1 cellular context compared by ENCODE assay signal in genomic region chr2:165953655-165954606, GRCh38.
TF ChIP-seq lines count a peak whose summit lies in the region.

Gene TTC21B (minus strand): TSS chr2:165953776. CDS start chr2:165953705, 71 bp downstream.

TF ChIP-seq in HepG2, 621 proteins besides CTCF, POLR2A, EP300 and RAD21 (continued from another document and continues in another):
- TF ChIP-seq, protein P1, sequence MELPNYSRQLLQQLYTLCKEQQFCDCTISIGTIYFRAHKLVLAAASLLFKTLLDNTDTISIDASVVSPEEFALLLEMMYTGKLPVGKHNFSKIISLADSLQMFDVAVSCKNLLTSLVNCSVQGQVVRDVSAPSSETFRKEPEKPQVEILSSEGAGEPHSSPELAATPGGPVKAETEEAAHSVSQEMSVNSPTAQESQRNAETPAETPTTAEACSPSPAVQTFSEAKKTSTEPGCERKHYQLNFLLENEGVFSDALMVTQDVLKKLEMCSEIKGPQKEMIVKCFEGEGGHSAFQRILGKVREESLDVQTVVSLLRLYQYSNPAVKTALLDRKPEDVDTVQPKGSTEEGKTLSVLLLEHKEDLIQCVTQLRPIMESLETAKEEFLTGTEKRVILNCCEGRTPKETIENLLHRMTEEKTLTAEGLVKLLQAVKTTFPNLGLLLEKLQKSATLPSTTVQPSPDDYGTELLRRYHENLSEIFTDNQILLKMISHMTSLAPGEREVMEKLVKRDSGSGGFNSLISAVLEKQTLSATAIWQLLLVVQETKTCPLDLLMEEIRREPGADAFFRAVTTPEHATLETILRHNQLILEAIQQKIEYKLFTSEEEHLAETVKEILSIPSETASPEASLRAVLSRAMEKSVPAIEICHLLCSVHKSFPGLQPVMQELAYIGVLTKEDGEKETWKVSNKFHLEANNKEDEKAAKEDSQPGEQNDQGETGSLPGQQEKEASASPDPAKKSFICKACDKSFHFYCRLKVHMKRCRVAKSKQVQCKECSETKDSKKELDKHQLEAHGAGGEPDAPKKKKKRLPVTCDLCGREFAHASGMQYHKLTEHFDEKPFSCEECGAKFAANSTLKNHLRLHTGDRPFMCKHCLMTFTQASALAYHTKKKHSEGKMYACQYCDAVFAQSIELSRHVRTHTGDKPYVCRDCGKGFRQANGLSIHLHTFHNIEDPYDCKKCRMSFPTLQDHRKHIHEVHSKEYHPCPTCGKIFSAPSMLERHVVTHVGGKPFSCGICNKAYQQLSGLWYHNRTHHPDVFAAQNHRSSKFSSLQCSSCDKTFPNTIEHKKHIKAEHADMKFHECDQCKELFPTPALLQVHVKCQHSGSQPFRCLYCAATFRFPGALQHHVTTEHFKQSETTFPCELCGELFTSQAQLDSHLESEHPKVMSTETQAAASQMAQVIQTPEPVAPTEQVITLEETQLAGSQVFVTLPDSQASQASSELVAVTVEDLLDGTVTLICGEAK (IDR thresholded peaks at IDR 0.05) = no peak
- TF ChIP-seq, protein P1 (CRISPR knock-in tag; IDR thresholded peaks at IDR 0.05) = peak; percentile 78
- TF ChIP-seq RFXAP (CRISPR knock-in tag; IDR thresholded peaks at IDR 0.05; ENCODE audit: borderline replicate concordance) (peak; percentile 92), CBX1 (IDR thresholded peaks at IDR 0.05; ENCODE audit: low read depth) (no peak), ZNF264 (CRISPR knock-in tag; IDR thresholded peaks at IDR 0.05) (peak; percentile 81), ZNF761 (CRISPR knock-in tag; conservative IDR thresholded peaks at IDR 0.05) (peak; percentile 95), MIER3 (CRISPR knock-in tag; IDR thresholded peaks at IDR 0.05; ENCODE audit: borderline replicate concordance) (no peak), ZNF652 (CRISPR knock-in tag; IDR thresholded peaks at IDR 0.05; ENCODE audit: borderline replicate concordance, low read depth) (no peak; the same call in 1 of the 2 replicates), ZNF30 (CRISPR knock-in tag; IDR thresholded peaks at IDR 0.05) (peak; percentile 40; the same call in 1 of the 2 replicates), ZNF496 (CRISPR knock-in tag; IDR thresholded peaks at IDR 0.05; ENCODE audit: insufficient replicate concordance) (no peak), MBNL3 (CRISPR knock-in tag; conservative IDR thresholded peaks at IDR 0.05) (no peak), RXRB (CRISPR knock-in tag; IDR thresholded peaks at IDR 0.05; ENCODE audit: borderline replicate concordance) (peak; percentile 71), NR2F1 (CRISPR knock-in tag; IDR thresholded peaks at IDR 0.05) (no peak), NAIF1 (CRISPR knock-in tag; IDR thresholded peaks at IDR 0.05; ENCODE audit: borderline replicate concordance) (no peak; the same call in 1 of the 2 replicates), U2AF1 (optimal IDR thresholded peaks at IDR 0.05; ENCODE audit: low read depth, low read length) (no peak), ZNF629 (CRISPR knock-in tag; conservative IDR thresholded peaks at IDR 0.05) (peak; percentile 54), BRD4 (CRISPR knock-in tag; IDR thresholded peaks at IDR 0.05) (peak; percentile 92), ZNF253 (CRISPR knock-in tag; IDR thresholded peaks at IDR 0.05; ENCODE audit: borderline replicate concordance) (no peak), ZKSCAN8 (CRISPR knock-in tag; IDR thresholded peaks at IDR 0.05; ENCODE audit: borderline replicate concordance) (peak; percentile 75), NCOR1 (IDR thresholded peaks at IDR 0.05; ENCODE audit: borderline replicate concordance, low read length) (0 out of 2 replicates have a peak, but pooled peaks have one; percentile 30), NR1H2 (CRISPR knock-in tag; IDR thresholded peaks at IDR 0.05; ENCODE audit: borderline replicate concordance, low read depth) (no peak), FOXO1 (CRISPR knock-in tag; IDR thresholded peaks at IDR 0.05) (no peak), TEAD2 (CRISPR knock-in tag; IDR thresholded peaks at IDR 0.05) (0 out of 2 replicates have a peak, but pooled peaks have one; percentile 51), GMEB2 (CRISPR knock-in tag; IDR thresholded peaks at IDR 0.05; ENCODE audit: low read depth) (peak; percentile 21; the same call in 1 of the 2 replicates), ZBTB37 (CRISPR knock-in tag; IDR thresholded peaks at IDR 0.05) (no peak; the same call in 1 of the 2 replicates), BORCS8-MEF2B (CRISPR knock-in tag; IDR thresholded peaks at IDR 0.05) (peak; percentile 73), PCBP1 (IDR thresholded peaks at IDR 0.05; ENCODE audit: borderline replicate concordance, low read depth, low read length) (no peak), HNF1B (CRISPR knock-in tag; IDR thresholded peaks at IDR 0.05) (peak; percentile 84; the same call in 1 of the 2 replicates), HES4 (CRISPR knock-in tag; IDR thresholded peaks at IDR 0.05; ENCODE audit: borderline replicate concordance) (peak; percentile 89), ARNTL (CRISPR knock-in tag; IDR thresholded peaks at IDR 0.05) (peak; percentile 82), TCF7L2 (IDR thresholded peaks at IDR 0.05; ENCODE audit: low read depth, low read length) (no peak), ZBTB44 (CRISPR knock-in tag; IDR thresholded peaks at IDR 0.05) (no peak; the same call in 1 of the 2 replicates)
- TF ChIP-seq, protein P2, sequence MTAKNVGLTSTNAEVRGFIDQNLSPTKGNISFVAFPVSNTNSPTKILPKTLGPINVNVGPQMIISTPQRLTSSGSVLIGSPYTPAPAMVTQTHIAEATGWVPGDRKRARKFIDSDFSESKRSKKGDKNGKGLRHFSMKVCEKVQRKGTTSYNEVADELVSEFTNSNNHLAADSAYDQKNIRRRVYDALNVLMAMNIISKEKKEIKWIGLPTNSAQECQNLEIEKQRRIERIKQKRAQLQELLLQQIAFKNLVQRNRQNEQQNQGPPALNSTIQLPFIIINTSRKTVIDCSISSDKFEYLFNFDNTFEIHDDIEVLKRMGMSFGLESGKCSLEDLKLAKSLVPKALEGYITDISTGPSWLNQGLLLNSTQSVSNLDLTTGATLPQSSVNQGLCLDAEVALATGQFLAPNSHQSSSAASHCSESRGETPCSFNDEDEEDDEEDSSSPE (CRISPR knock-in tag; IDR thresholded peaks at IDR 0.05) = peak; percentile 98
- TF ChIP-seq, protein P3, sequence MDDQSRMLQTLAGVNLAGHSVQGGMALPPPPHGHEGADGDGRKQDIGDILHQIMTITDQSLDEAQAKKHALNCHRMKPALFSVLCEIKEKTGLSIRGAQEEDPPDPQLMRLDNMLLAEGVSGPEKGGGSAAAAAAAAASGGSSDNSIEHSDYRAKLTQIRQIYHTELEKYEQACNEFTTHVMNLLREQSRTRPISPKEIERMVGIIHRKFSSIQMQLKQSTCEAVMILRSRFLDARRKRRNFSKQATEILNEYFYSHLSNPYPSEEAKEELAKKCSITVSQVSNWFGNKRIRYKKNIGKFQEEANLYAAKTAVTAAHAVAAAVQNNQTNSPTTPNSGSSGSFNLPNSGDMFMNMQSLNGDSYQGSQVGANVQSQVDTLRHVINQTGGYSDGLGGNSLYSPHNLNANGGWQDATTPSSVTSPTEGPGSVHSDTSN (CRISPR knock-in tag; IDR thresholded peaks at IDR 0.05; ENCODE audit: borderline replicate concordance) = no peak
- TF ChIP-seq, protein P4, sequence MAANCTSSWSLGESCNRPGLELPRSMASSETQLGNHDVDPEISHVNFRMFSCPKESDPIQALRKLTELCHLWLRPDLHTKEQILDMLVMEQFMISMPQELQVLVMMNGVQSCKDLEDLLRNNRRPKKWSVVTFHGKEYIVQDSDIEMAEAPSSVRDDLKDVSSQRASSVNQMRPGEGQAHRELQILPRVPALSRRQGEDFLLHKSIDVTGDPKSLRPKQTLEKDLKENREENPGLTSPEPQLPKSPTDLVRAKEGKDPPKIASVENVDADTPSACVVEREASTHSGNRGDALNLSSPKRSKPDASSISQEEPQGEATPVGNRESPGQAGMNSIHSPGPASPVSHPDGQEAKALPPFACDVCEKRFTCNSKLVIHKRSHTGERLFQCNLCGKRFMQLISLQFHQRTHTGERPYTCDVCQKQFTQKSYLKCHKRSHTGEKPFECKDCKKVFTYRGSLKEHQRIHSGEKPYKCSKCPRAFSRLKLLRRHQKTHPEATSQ (CRISPR knock-in tag; IDR thresholded peaks at IDR 0.05; ENCODE audit: borderline replicate concordance) = peak; percentile 86
- TF ChIP-seq, protein P5, sequence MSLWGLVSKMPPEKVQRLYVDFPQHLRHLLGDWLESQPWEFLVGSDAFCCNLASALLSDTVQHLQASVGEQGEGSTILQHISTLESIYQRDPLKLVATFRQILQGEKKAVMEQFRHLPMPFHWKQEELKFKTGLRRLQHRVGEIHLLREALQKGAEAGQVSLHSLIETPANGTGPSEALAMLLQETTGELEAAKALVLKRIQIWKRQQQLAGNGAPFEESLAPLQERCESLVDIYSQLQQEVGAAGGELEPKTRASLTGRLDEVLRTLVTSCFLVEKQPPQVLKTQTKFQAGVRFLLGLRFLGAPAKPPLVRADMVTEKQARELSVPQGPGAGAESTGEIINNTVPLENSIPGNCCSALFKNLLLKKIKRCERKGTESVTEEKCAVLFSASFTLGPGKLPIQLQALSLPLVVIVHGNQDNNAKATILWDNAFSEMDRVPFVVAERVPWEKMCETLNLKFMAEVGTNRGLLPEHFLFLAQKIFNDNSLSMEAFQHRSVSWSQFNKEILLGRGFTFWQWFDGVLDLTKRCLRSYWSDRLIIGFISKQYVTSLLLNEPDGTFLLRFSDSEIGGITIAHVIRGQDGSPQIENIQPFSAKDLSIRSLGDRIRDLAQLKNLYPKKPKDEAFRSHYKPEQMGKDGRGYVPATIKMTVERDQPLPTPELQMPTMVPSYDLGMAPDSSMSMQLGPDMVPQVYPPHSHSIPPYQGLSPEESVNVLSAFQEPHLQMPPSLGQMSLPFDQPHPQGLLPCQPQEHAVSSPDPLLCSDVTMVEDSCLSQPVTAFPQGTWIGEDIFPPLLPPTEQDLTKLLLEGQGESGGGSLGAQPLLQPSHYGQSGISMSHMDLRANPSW (CRISPR knock-in tag; IDR thresholded peaks at IDR 0.05; ENCODE audit: borderline replicate concordance) = peak; percentile 88; the same call in 1 of the 2 replicates
